Comparison of ENCODE assay signal across 3 cellular contexts in genomic region chr18:65601775-65602174, GRCh38.
"Had no signal": no experiment of that assay in that cellular context is flagged by ENCODE, and none has a peak within 500 bp of the region (broad histone marks: within the 10 kb centered on the region; RNA-seq: fewer than 3 reads in every experiment).

No MANE protein-coding gene starts in this region.

- DNase-seq: GDM1, GF-D8 had no signal

- H3K4me3 ChIP-seq: GM12878 had no signal

- ATAC-seq: GM12878 had no signal
